In genomic region chr1:230926182-230926581, GRCh38 we compare ENCODE assay signal across 25 cellular contexts.
"Had no signal": no experiment of that assay in that cellular context is flagged by ENCODE, and none has a peak within 500 bp of the region (broad histone marks: within the 10 kb centered on the region; RNA-seq: fewer than 3 reads in every experiment).

No MANE protein-coding gene starts in this region.

- H3K27me3 Mint-ChIP-seq: dendritic cell treated with granulocyte-macrophage colony-stimulating factor and Interleukin-4, amounts not matched to agents 40 ng/mL and 50 ng/mL, for 4 days; effector memory CD8-positive, alpha-beta T cell; naive thymus-derived CD4-positive, alpha-beta T cell had no signal

- H3K27ac ChIP-seq: colonic mucosa, epithelial cell of prostate, esophagus squamous epithelium, gastroesophageal sphincter, heart left ventricle, left lung, lower lobe of right lung had no signal

- H3K4me3 ChIP-seq: colonic mucosa, esophagus squamous epithelium, gastroesophageal sphincter, heart left ventricle, left lung, lower lobe of right lung had no signal

- H3K27me3 ChIP-seq: colonic mucosa, esophagus squamous epithelium, gastroesophageal sphincter, heart left ventricle, left lung had no signal

- H3K27ac Mint-ChIP-seq: dendritic cell treated with granulocyte-macrophage colony-stimulating factor and Interleukin-4, amounts not matched to agents 40 ng/mL and 50 ng/mL, for 4 days; endodermal cell had no signal

- H3K9me3 Mint-ChIP-seq: dendritic cell treated with granulocyte-macrophage colony-stimulating factor and Interleukin-4, amounts not matched to agents 40 ng/mL and 50 ng/mL, for 4 days; effector memory CD8-positive, alpha-beta T cell; endodermal cell; naive thymus-derived CD4-positive, alpha-beta T cell had no signal

- H3K4me3 Mint-ChIP-seq: dendritic cell treated with granulocyte-macrophage colony-stimulating factor and Interleukin-4, amounts not matched to agents 40 ng/mL and 50 ng/mL, for 4 days; effector memory CD8-positive, alpha-beta T cell; endodermal cell; naive thymus-derived CD4-positive, alpha-beta T cell had no signal

- H3K9me3 ChIP-seq: colonic mucosa, esophagus squamous epithelium, gastroesophageal sphincter, heart left ventricle, left lung, lower lobe of right lung had no signal

- H3K4me1 ChIP-seq: colonic mucosa, esophagus squamous epithelium, gastroesophageal sphincter, heart left ventricle, left lung, lower lobe of right lung had no signal

- FAIRE-seq: endometrium, islet of Langerhans, keratinocyte had no signal

- DNase-seq: colonic mucosa; cortex of kidney; effector CD8-positive, alpha-beta T cell; effector memory CD8-positive, alpha-beta T cell; endodermal cell; erythroblast; esophagus squamous epithelium; foreskin fibroblast; foreskin melanocyte; heart left ventricle; hippocampal formation; left cardiac atrium; left lung; left ventricle myocardium superior; lower lobe of right lung; mesendoderm; midbrain; naive thymus-derived CD4-positive, alpha-beta T cell had no signal

- ATAC-seq: effector memory CD8-positive, alpha-beta T cell; esophagus mucosa; gastroesophageal sphincter; heart left ventricle; left cardiac atrium; left ventricle myocardium superior; lower lobe of right lung; naive thymus-derived CD4-positive, alpha-beta T cell had no signal

- H3K4me1 Mint-ChIP-seq: endodermal cell had no signal
